11 cellular contexts compared by ENCODE assay signal in the genomic region with DNA sequence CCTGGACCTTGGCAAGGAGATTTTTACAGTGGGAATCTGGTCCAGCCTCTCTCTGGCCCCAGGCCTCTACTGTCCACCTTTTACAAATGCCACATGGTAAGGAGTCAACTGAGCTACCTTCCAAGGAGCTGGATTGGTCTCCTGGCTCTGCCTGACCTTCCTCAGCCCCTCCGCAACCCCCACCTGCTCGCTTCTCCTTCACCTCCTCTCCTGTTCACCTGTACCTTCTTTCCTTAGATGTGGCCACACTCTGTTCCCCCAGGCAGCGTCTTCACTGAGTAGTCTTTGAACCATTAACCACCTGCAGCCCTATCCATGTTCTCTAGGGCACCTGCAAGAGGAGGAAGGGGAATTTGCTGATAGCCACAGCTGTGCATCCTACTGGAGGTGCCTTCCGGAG. TPM values are rescaled to one million over a fixed set of nuclear protein-coding genes. Genes with fewer than 3 reads are reported as not detected.
DNase-seq lines count a peak whose midpoint lies in the region; ATAC-seq and TF ChIP-seq lines count a peak whose summit lies in the region.
"Had no signal": no experiment of that assay in that cellular context is flagged by ENCODE, and none has a peak within 500 bp of the region (broad histone marks: within the 10 kb centered on the region; RNA-seq: fewer than 3 reads in every experiment).

No MANE protein-coding gene starts in this region.

- CTCF ChIA-PET in CD8-positive, alpha-beta memory T cell (lab: Charles Lee), result interaction anchor here (0.6 to 13.8 kb wide), 24 partner anchors 9 to 350 kb away, joined by 3 to 148 read pairs (median 4); partner anchors contain the start of genes DDR1 and IER3
- CTCF ChIA-PET in RWPE1 (lab: Yijun Ruan, JAX), result interaction anchor here (0.5 to 3.7 kb wide), 22 partner anchors 7 to 258 kb away, joined by 3 to 23 read pairs (median 3); partner anchors contain the start of genes IER3 and VARS2

- DNase-seq in CD8-positive, alpha-beta memory T cell, result no peak
- no peak for DNase-seq in RWPE1 (ENCODE audit: low spot score)
- DNase-seq in epithelial cell of prostate (ENCODE audit: low read depth, low spot score), result no peak
- DNase-seq in posterior vena cava (ENCODE audit: low spot score), result peak; percentile 47
- no peak for DNase-seq in cerebellum (ENCODE audit: low spot score)
- DNase-seq: cortex of kidney had no signal

- POLR2A ChIA-PET in CD8-positive, alpha-beta memory T cell (lab: Charles Lee), result interaction anchor here (0.8 kb wide), 1 partner anchor 264 kb away, joined by 3 read pairs; no protein-coding TSS in a partner anchor
- POLR2A ChIA-PET in RWPE1 (lab: Yijun Ruan, JAX; ENCODE audit: low non-redundant PET), result interaction anchor here (0.9 kb wide), 1 partner anchor 85 kb away, joined by 3 read pairs; the partner anchor contains the start of gene VARS2

- H3K27ac ChIP-seq in CD8-positive, alpha-beta memory T cell (ENCODE audit: low read depth, low read length), result no peak overlapping the region
- H3K27ac ChIP-seq in RWPE1 (peak overlapping the region; percentile 96), epithelial cell of prostate (peak overlapping the region; percentile 83)

- no peak for TF ChIP-seq CTCF in RWPE1 (conservative IDR thresholded peaks at IDR 0.05; ENCODE audit: low read depth)

- H3K4me1 Mint-ChIP-seq in CD8-positive, alpha-beta memory T cell, result peaks cover 63 to 83% (median 72%) of the 10 kb centered on the region in 3 donors

- H3K9me3 ChIP-seq in CD8-positive, alpha-beta memory T cell (ENCODE audit: low read length), result no peaks in the 10 kb centered on the region
- H3K9me3 ChIP-seq: MG63 had no signal

- ATAC-seq in GM21576 (IDR thresholded peaks at IDR 0.05; ENCODE audit: unreplicated experiment), result no peak
- ATAC-seq in GM21515 (IDR thresholded peaks at IDR 0.05; ENCODE audit: unreplicated experiment), result no peak
- no peak for ATAC-seq in GM18858 (IDR thresholded peaks at IDR 0.05; ENCODE audit: unreplicated experiment)

- H3K9me3 Mint-ChIP-seq in CD8-positive, alpha-beta memory T cell, result no peaks in the 10 kb centered on the region
- H3K9me3 Mint-ChIP-seq: stimulated activated memory B cell treated with anti-CD40 and anti-IgM and Interleukin-4, amounts not matched to agents 10 μg/mL and 1 μg/mL and 100 μg/mL, for 72 hours had no signal

- no peaks in the 10 kb centered on the region for H3K27me3 ChIP-seq in CD8-positive, alpha-beta memory T cell (ENCODE audit: insufficient read depth, low read length, poor library complexity, severe bottlenecking)
- H3K27me3 ChIP-seq: MG63 had no signal

- peaks cover 1 to 43% (median 9%) of the 10 kb centered on the region in 3 donors for H3K36me3 Mint-ChIP-seq in CD8-positive, alpha-beta memory T cell
- H3K36me3 Mint-ChIP-seq: stimulated activated memory B cell treated with anti-CD40 and anti-IgM and Interleukin-4, amounts not matched to agents 10 μg/mL and 1 μg/mL and 100 μg/mL, for 72 hours had no signal

- intact Hi-C loops in posterior vena cava (cut with DNase I), result loop anchor here (2.0 to 5.0 kb wide), 4 partner anchors 48 to 248 kb away; no protein-coding TSS in a partner anchor

- peak overlapping the region; percentile 37 to 100 (median 95) for H3K27ac Mint-ChIP-seq in CD8-positive, alpha-beta memory T cell
- H3K27ac Mint-ChIP-seq: stimulated activated memory B cell treated with anti-CD40 and anti-IgM and Interleukin-4, amounts not matched to agents 10 μg/mL and 1 μg/mL and 100 μg/mL, for 72 hours had no signal

- H3K4me1 ChIP-seq in CD8-positive, alpha-beta memory T cell (ENCODE audit: insufficient read depth, low read length), result peaks cover 45% of the 10 kb centered on the region

- H3K4me3 ChIP-seq in CD8-positive, alpha-beta memory T cell (ENCODE audit: low read length), result peak overlapping the region; percentile 73
- H3K4me3 ChIP-seq: MG63 had no signal

- peaks cover 0 to 3% of the 10 kb centered on the region in 2 donors for H3K27me3 Mint-ChIP-seq in CD8-positive, alpha-beta memory T cell

- no peaks in the 10 kb centered on the region for H3K36me3 ChIP-seq in CD8-positive, alpha-beta memory T cell (ENCODE audit: insufficient read depth, low read length)
- H3K36me3 ChIP-seq: MG63 had no signal

- peak overlapping the region; percentile 89 to 94 (median 93) for H3K4me3 Mint-ChIP-seq in CD8-positive, alpha-beta memory T cell
- H3K4me3 Mint-ChIP-seq: stimulated activated memory B cell treated with anti-CD40 and anti-IgM and Interleukin-4, amounts not matched to agents 10 μg/mL and 1 μg/mL and 100 μg/mL, for 72 hours had no signal

RNA-seq across cellular contexts. Expression of gene DDR1, which starts 55.3 kb away (rescaled TPM):
- 10 to 100 TPM; 10.1 to 10.5 TPM for total RNA-seq in CD8-positive, alpha-beta memory T cell
- polyA plus RNA-seq in CD8-positive, alpha-beta memory T cell, result 1.2 TPM
- total RNA-seq in posterior vena cava (10 to 100 TPM; 25.2 to 26.0 TPM), cerebellum (139 TPM)
